ENCODE assay signal across 1 cellular context in the genomic region with DNA sequence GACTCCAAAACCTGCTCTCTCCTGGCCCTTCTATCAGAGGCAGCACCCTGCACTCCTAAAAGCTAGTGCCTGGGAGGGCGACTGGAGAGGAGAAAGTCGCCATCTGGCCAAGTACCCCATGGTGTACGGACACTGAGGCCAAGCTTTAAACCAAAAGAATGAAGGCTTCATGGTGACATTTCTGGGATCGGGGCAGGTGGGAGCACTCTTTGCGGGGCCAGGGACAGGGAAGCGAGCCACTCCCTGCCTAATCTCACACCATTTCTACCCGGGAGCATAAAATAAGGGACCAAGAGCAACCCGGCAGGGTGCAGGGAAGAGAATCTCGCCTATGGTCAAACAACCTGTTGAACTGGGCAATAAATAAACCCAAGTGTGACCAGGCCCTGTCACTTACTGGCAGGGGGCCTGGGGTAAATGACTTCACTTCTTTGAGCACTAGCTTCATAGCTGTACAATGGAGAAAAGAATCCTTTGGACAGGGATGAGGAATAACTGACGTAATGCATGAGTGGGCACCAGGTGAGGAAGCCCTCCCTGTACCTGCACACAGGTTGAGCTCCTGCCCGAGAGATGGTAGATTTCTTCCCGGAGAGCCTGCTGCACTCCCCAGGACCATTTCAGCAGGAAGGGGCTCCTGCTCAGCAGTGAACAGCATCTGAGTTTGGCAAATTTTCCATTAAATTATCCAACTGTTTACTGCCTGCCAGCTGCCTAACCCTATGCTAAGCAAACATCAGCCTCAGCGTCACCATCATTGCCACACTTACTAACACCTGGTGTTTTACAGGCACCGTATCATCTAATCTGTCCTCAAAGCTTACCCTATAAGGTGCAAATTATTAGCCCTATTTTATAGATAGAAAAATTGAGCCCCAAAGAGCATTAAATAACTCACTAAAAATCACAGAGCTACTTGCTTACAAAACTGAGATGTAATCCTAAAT.
TF ChIP-seq lines count a peak whose summit lies in the region.

No MANE protein-coding gene starts in this region.

TF ChIP-seq in HepG2, 621 proteins besides CTCF, POLR2A, EP300 and RAD21 (continued from another document and continues in another):
- TF ChIP-seq FUBP1 (CRISPR knock-in tag; IDR thresholded peaks at IDR 0.05; ENCODE audit: borderline replicate concordance) (no peak), ZNF337 (CRISPR knock-in tag; IDR thresholded peaks at IDR 0.05; ENCODE audit: borderline replicate concordance, low read depth) (no peak), ZBTB1 (CRISPR knock-in tag; IDR thresholded peaks at IDR 0.05; ENCODE audit: borderline replicate concordance) (no peak), MED1 (CRISPR knock-in tag; IDR thresholded peaks at IDR 0.05) (no peak), NR2C2 (CRISPR knock-in tag; IDR thresholded peaks at IDR 0.05; ENCODE audit: borderline replicate concordance) (no peak), ZNF784 (CRISPR knock-in tag; IDR thresholded peaks at IDR 0.05; ENCODE audit: borderline replicate concordance) (no peak), THAP8 (CRISPR knock-in tag; IDR thresholded peaks at IDR 0.05; ENCODE audit: borderline replicate concordance) (no peak), HOXA7 (CRISPR knock-in tag; IDR thresholded peaks at IDR 0.05) (no peak), ZNF572 (CRISPR knock-in tag; IDR thresholded peaks at IDR 0.05) (no peak), TGIF2 (CRISPR knock-in tag; IDR thresholded peaks at IDR 0.05) (no peak), ZKSCAN1 (IDR thresholded peaks at IDR 0.05; ENCODE audit: low read length) (no peak), TRIM24 (CRISPR knock-in tag; IDR thresholded peaks at IDR 0.05) (no peak), NFIB (CRISPR knock-in tag; IDR thresholded peaks at IDR 0.05; ENCODE audit: borderline replicate concordance) (no peak), EEA1 (CRISPR knock-in tag; IDR thresholded peaks at IDR 0.05; ENCODE audit: borderline replicate concordance) (no peak), ZMAT3 (CRISPR knock-in tag; conservative IDR thresholded peaks at IDR 0.05) (0 out of 2 replicates have a peak, but pooled peaks have one; percentile 20), NCOA2 (CRISPR knock-in tag; IDR thresholded peaks at IDR 0.05) (no peak), ZFAT (CRISPR knock-in tag; conservative IDR thresholded peaks at IDR 0.05) (no peak), MYNN (CRISPR knock-in tag; IDR thresholded peaks at IDR 0.05; ENCODE audit: low read depth) (no peak), ZNF790 (CRISPR knock-in tag; IDR thresholded peaks at IDR 0.05; ENCODE audit: borderline replicate concordance) (no peak), AKNA (CRISPR knock-in tag; IDR thresholded peaks at IDR 0.05; ENCODE audit: borderline replicate concordance) (no peak), POLR2AphosphoS5 (IDR thresholded peaks at IDR 0.05; ENCODE audit: low read depth, low read length) (peak; percentile 48), REPIN1 (CRISPR knock-in tag; IDR thresholded peaks at IDR 0.05; ENCODE audit: borderline replicate concordance, low read depth) (no peak), ZBTB20 (CRISPR knock-in tag; IDR thresholded peaks at IDR 0.05; ENCODE audit: borderline replicate concordance, low read depth) (0 out of 2 replicates have a peak, but pooled peaks have one; percentile 13), SOX6 (IDR thresholded peaks at IDR 0.05) (no peak), SOX6 (CRISPR knock-in tag; IDR thresholded peaks at IDR 0.05) (0 out of 2 replicates have a peak, but pooled peaks have one; percentile 16), CBFB (CRISPR knock-in tag; IDR thresholded peaks at IDR 0.05) (no peak), SRY (CRISPR knock-in tag; IDR thresholded peaks at IDR 0.05) (no peak), ZBTB2 (CRISPR knock-in tag; IDR thresholded peaks at IDR 0.05; ENCODE audit: low read depth) (0 out of 2 replicates have a peak, but pooled peaks have one; percentile 25), NFRKB (IDR thresholded peaks at IDR 0.05) (no peak), MYPOP (CRISPR knock-in tag; IDR thresholded peaks at IDR 0.05) (peak; percentile 48; the same call in 1 of the 2 replicates)
- TF ChIP-seq, protein P1, sequence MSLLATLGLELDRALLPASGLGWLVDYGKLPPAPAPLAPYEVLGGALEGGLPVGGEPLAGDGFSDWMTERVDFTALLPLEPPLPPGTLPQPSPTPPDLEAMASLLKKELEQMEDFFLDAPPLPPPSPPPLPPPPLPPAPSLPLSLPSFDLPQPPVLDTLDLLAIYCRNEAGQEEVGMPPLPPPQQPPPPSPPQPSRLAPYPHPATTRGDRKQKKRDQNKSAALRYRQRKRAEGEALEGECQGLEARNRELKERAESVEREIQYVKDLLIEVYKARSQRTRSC (CRISPR knock-in tag; IDR thresholded peaks at IDR 0.05; ENCODE audit: low read depth) = no peak
- TF ChIP-seq, protein P2, sequence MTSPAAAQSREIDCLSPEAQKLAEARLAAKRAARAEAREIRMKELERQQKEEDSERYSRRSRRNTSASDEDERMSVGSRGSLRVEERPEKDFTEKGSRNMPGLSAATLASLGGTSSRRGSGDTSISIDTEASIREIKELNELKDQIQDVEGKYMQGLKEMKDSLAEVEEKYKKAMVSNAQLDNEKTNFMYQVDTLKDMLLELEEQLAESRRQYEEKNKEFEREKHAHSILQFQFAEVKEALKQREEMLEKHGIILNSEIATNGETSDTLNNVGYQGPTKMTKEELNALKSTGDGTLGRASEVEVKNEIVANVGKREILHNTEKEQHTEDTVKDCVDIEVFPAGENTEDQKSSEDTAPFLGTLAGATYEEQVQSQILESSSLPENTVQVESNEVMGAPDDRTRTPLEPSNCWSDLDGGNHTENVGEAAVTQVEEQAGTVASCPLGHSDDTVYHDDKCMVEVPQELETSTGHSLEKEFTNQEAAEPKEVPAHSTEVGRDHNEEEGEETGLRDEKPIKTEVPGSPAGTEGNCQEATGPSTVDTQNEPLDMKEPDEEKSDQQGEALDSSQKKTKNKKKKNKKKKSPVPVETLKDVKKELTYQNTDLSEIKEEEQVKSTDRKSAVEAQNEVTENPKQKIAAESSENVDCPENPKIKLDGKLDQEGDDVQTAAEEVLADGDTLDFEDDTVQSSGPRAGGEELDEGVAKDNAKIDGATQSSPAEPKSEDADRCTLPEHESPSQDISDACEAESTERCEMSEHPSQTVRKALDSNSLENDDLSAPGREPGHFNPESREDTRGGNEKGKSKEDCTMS (CRISPR knock-in tag; conservative IDR thresholded peaks at IDR 0.05) = no peak
- TF ChIP-seq, protein P3, sequence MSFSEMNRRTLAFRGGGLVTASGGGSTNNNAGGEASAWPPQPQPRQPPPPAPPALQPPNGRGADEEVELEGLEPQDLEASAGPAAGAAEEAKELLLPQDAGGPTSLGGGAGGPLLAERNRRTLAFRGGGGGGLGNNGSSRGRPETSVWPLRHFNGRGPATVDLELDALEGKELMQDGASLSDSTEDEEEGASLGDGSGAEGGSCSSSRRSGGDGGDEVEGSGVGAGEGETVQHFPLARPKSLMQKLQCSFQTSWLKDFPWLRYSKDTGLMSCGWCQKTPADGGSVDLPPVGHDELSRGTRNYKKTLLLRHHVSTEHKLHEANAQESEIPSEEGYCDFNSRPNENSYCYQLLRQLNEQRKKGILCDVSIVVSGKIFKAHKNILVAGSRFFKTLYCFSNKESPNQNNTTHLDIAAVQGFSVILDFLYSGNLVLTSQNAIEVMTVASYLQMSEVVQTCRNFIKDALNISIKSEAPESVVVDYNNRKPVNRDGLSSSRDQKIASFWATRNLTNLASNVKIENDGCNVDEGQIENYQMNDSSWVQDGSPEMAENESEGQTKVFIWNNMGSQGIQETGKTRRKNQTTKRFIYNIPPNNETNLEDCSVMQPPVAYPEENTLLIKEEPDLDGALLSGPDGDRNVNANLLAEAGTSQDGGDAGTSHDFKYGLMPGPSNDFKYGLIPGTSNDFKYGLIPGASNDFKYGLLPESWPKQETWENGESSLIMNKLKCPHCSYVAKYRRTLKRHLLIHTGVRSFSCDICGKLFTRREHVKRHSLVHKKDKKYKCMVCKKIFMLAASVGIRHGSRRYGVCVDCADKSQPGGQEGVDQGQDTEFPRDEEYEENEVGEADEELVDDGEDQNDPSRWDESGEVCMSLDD (CRISPR knock-in tag; IDR thresholded peaks at IDR 0.05; ENCODE audit: borderline replicate concordance) = no peak
- TF ChIP-seq, protein P4, sequence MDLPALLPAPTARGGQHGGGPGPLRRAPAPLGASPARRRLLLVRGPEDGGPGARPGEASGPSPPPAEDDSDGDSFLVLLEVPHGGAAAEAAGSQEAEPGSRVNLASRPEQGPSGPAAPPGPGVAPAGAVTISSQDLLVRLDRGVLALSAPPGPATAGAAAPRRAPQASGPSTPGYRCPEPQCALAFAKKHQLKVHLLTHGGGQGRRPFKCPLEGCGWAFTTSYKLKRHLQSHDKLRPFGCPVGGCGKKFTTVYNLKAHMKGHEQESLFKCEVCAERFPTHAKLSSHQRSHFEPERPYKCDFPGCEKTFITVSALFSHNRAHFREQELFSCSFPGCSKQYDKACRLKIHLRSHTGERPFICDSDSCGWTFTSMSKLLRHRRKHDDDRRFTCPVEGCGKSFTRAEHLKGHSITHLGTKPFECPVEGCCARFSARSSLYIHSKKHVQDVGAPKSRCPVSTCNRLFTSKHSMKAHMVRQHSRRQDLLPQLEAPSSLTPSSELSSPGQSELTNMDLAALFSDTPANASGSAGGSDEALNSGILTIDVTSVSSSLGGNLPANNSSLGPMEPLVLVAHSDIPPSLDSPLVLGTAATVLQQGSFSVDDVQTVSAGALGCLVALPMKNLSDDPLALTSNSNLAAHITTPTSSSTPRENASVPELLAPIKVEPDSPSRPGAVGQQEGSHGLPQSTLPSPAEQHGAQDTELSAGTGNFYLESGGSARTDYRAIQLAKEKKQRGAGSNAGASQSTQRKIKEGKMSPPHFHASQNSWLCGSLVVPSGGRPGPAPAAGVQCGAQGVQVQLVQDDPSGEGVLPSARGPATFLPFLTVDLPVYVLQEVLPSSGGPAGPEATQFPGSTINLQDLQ (CRISPR knock-in tag; IDR thresholded peaks at IDR 0.05) = no peak
